8 cellular contexts compared by ENCODE assay signal in genomic region chr17:68600881-68601564, GRCh38. TPM values are rescaled to one million over a fixed set of nuclear protein-coding genes. Genes with fewer than 3 reads are reported as not detected.
DNase-seq lines count a peak whose midpoint lies in the region; ATAC-seq and TF ChIP-seq lines count a peak whose summit lies in the region.

TSS of gene FAM20A (minus strand) at chr17:68601367. CDS start at chr17:68600666, 701 bp downstream.

- H3K36me3 Mint-ChIP-seq in glutamatergic neuron (ENCODE audit: unreplicated experiment) (no peaks in the 10 kb centered on the region), osteocyte (ENCODE audit: unreplicated experiment) (no peaks in the 10 kb centered on the region)

- no peak within 1 kb of the TSS for H3K27ac Mint-ChIP-seq in glutamatergic neuron (ENCODE audit: unreplicated experiment)
- no peak within 1 kb of the TSS for H3K27ac Mint-ChIP-seq in osteocyte (ENCODE audit: unreplicated experiment)

- peak; percentile 69 for DNase-seq in DMS53 (lab: John Stamatoyannopoulos, UW)
- no peak for DNase-seq in DMS53 treated with DMSO at 0.1 percent for 48 hours (lab: John Stamatoyannopoulos, UW; ENCODE audit: unreplicated experiment)
- peak; percentile 17 for DNase-seq in activated CD8-positive, alpha-beta memory T cell treated with anti-CD3 and anti-CD28 coated beads, Interleukin-2, amount 50 U/mL, for 4 hours
- peak; percentile 54 for DNase-seq in glutamatergic neuron
- DNase-seq in osteocyte (ENCODE audit: extremely low spot score, unreplicated experiment) = peak; percentile 84
- no peak for DNase-seq in SKM-1 treated with dmso at 0.1 percent for 144 hours (lab: John Stamatoyannopoulos, UW; ENCODE audit: unreplicated experiment)

- H3K9me3 Mint-ChIP-seq in glutamatergic neuron (ENCODE audit: unreplicated experiment) (peaks cover 6% of the 10 kb centered on the region), osteocyte (ENCODE audit: unreplicated experiment) (no peaks in the 10 kb centered on the region)

- H3K27me3 Mint-ChIP-seq in glutamatergic neuron (ENCODE audit: unreplicated experiment) (peaks cover 20% of the 10 kb centered on the region), osteocyte (ENCODE audit: unreplicated experiment) (peaks cover 67% of the 10 kb centered on the region)

- H3K4me1 Mint-ChIP-seq in glutamatergic neuron (ENCODE audit: low read depth, unreplicated experiment) (no peaks in the 10 kb centered on the region), osteocyte (ENCODE audit: unreplicated experiment) (peaks cover 8% of the 10 kb centered on the region)

- ATAC-seq in GM21390 (IDR thresholded peaks at IDR 0.05; ENCODE audit: unreplicated experiment) = no peak
- no peak for ATAC-seq in GM18909 (IDR thresholded peaks at IDR 0.05; ENCODE audit: poor library complexity, unreplicated experiment)

- TF ChIP-seq CTCF in glutamatergic neuron (IDR thresholded peaks at IDR 0.05; ENCODE audit: partially characterized antibody, unreplicated experiment) (no peak), osteocyte (IDR thresholded peaks at IDR 0.05) (no peak)

- H3K4me3 Mint-ChIP-seq in glutamatergic neuron (ENCODE audit: unreplicated experiment) = peak within 1 kb of the TSS; percentile 72
- peak within 1 kb of the TSS; percentile 57 for H3K4me3 Mint-ChIP-seq in osteocyte (ENCODE audit: unreplicated experiment)

RNA-seq across cellular contexts. Expression of gene FAM20A, which starts in this region (rescaled TPM):
- 0.37 TPM for total RNA-seq in glutamatergic neuron (ENCODE audit: unreplicated experiment)
- not detected in 2 replicates for total RNA-seq in osteocyte

Comparison
In these comparisons a context has a peak if more than half of its experiments do, and no peak if none do; other contexts are left out.
1. DNase-seq: peak in DMS53 (single experiment) and activated CD8-positive, alpha-beta memory T cell treated with anti-CD3 and anti-CD28 coated beads, Interleukin-2, amount 50 U/mL, for 4 hours (single experiment); none in DMS53 treated with DMSO at 0.1 percent for 48 hours (single experiment) and SKM-1 treated with dmso at 0.1 percent for 144 hours (single experiment).
2. Peak in DNase-seq in glutamatergic neuron; RNA of the gene not detected or under 1 TPM.
3. Peak in DNase-seq in osteocyte; RNA of the gene not detected or under 1 TPM.